In genomic region chr6:38638941-38639497, GRCh38 we compare ENCODE assay signal across 8 cellular contexts. TPM values are rescaled to one million over a fixed set of nuclear protein-coding genes. Genes with fewer than 3 reads are reported as not detected.
A peak's percentile ranks its signal among the peaks of the same experiment; 100 is the strongest.
DNase-seq lines count a peak whose midpoint lies in the region; ATAC-seq and TF ChIP-seq lines count a peak whose summit lies in the region.

No MANE protein-coding gene starts in this region.

- peak; percentile 5 to 37 for DNase-seq in NOMO-1 (lab: John Stamatoyannopoulos, UW; ENCODE audit: unreplicated experiment in 2 of 2)
- DNase-seq in NOMO-1 treated with dmso at 0.1 percent for 144 hours (lab: John Stamatoyannopoulos, UW; ENCODE audit: unreplicated experiment): no peak
- peak; percentile 65 to 85 (median 73) for DNase-seq in Peyer's patch
- DNase-seq in activated gamma-delta T cell (lab: John Stamatoyannopoulos, UW): peak; percentile 24
- peak; percentile 8 for DNase-seq in foreskin melanocyte
- DNase-seq in ovary: peak in 2 of 5 donors; percentile 50 to 64
- DNase-seq in thyroid gland: peak; percentile 30 to 38

- H3K36me3 ChIP-seq in Peyer's patch (no peaks in the 10 kb centered on the region), ovary (no peaks in the 10 kb centered on the region), thyroid gland (no peaks in the 10 kb centered on the region)

- intact Hi-C loops in ovary (cut with DNase I) (no loop called here), thyroid gland (cut with DNase I) (no loop called here)

- TF ChIP-seq CTCF in Peyer's patch (IDR thresholded peaks at IDR 0.05) (no peak), ovary (IDR thresholded peaks at IDR 0.05) (no peak), thyroid gland (IDR thresholded peaks at IDR 0.05) (no peak)

- peaks cover 0 to 29% (median 0%) of the 10 kb centered on the region in 4 donors for H3K4me1 ChIP-seq in Peyer's patch
- peaks cover 5% of the 10 kb centered on the region for H3K4me1 ChIP-seq in ovary (ENCODE audit: insufficient read depth)
- H3K4me1 ChIP-seq in thyroid gland: peaks cover 12 to 13% of the 10 kb centered on the region in 2 donors

- H3K27ac ChIP-seq in Peyer's patch (peak overlapping the region; percentile 84 to 92 (median 89)), ovary (peak overlapping the region; percentile 74 to 94), thyroid gland (peak overlapping the region; percentile 84 to 91 (median 89))

- TF ChIP-seq POLR2A in Peyer's patch (IDR thresholded peaks at IDR 0.05) (no peak), ovary (IDR thresholded peaks at IDR 0.05) (no peak), thyroid gland (IDR thresholded peaks at IDR 0.05) (no peak)

- H3K9me3 ChIP-seq in Peyer's patch (no peaks in the 10 kb centered on the region), ovary (no peaks in the 10 kb centered on the region), thyroid gland (no peaks in the 10 kb centered on the region)

- peak; percentile 21 for ATAC-seq in HG03108 (IDR thresholded peaks at IDR 0.05; ENCODE audit: unreplicated experiment)

- H3K4me3 ChIP-seq in Peyer's patch (peak overlapping the region; percentile 66 to 93 (median 74)), ovary (peak overlapping the region; percentile 88), thyroid gland (replicated peaks in 1 of 3) (peak overlapping the region; percentile 85 to 98 (median 96))

- no peaks in the 10 kb centered on the region for H3K27me3 ChIP-seq in Peyer's patch
- H3K27me3 ChIP-seq in ovary: no peaks in the 10 kb centered on the region
- no peaks in the 10 kb centered on the region for H3K27me3 ChIP-seq in thyroid gland

- TF ChIP-seq EP300 in ovary (IDR thresholded peaks at IDR 0.05): no peak

- 2 to 3% (median 2%) methylated on average over 15 of the region's 15 CpGs for WGBS in ovary, 3 donors
- WGBS in thyroid gland, 2 donors: 6% methylated on average over 13 to 15 of the region's 15 CpGs

RNA-seq across cellular contexts. Expression of gene BTBD9, which starts 0.7 kb away (rescaled TPM):
- total RNA-seq in Peyer's patch: 10 to 100 TPM; 17.3 to 50.3 (median 37.8) TPM
- total RNA-seq in ovary: 10 to 100 TPM; 13.9 to 28.8 (median 23.8) TPM
- 10 to 100 TPM in 1 of 2 donors, 1 to 10 TPM in 1; 7.2 to 16.9 TPM for polyA plus RNA-seq in ovary
- 10 to 100 TPM; 17.3 to 32.0 (median 27.4) TPM for total RNA-seq in thyroid gland
